18 cellular contexts compared by ENCODE assay signal in genomic region chr13:70893832-70894231, GRCh38.
DNase-seq lines count a peak whose midpoint lies in the region; ATAC-seq, FAIRE-seq and TF ChIP-seq lines count a peak whose summit lies in the region.
"Had no signal": no experiment of that assay in that cellular context is flagged by ENCODE, and none has a peak within 500 bp of the region (broad histone marks: within the 10 kb centered on the region; RNA-seq: fewer than 3 reads in every experiment).

No MANE protein-coding gene starts in this region.

- H3K4me3 ChIP-seq in brain microvascular endothelial cell (ENCODE audit: low read depth, low read length) (no peak overlapping the region), OCI-LY7 (ENCODE audit: low read depth, low read length, poor library complexity, severe bottlenecking) (no peak overlapping the region)
- H3K4me3 ChIP-seq: adrenal gland, K562, lung, sigmoid colon, SK-N-MC had no signal

- H2AFZ ChIP-seq in OCI-LY7 (ENCODE audit: low read length), result no peak overlapping the region

- FAIRE-seq in RCC 7860 (lab: Jason Lieb, UNC), result no peak
- FAIRE-seq: K562 had no signal

- H3K36me3 ChIP-seq in brain microvascular endothelial cell (replicated peaks), result no peaks in the 10 kb centered on the region
- no peaks in the 10 kb centered on the region for H3K36me3 ChIP-seq in OCI-LY7 (ENCODE audit: insufficient read depth, low read length)
- H3K36me3 ChIP-seq: adrenal gland, sigmoid colon had no signal

- no peak for TF ChIP-seq CTCF in brain microvascular endothelial cell (IDR thresholded peaks at IDR 0.05; ENCODE audit: low read depth, low read length, missing control alignments)
- no peak for TF ChIP-seq CTCF in OCI-LY7 (conservative IDR thresholded peaks at IDR 0.05; ENCODE audit: low read length)

- DNase-seq in MV-4-11 (lab: John Stamatoyannopoulos, UW) (peak; percentile 96), brain microvascular endothelial cell (peak; percentile 38), OCI-LY7 (ENCODE audit: low spot score) (no peak), RCC 7860 (ENCODE audit: low spot score) (no peak)
- DNase-seq in activated CD4-positive, alpha-beta T cell treated with anti-CD3 and anti-CD28 coated beads, Interleukin-2, amount 50 U/mL, for 1 hour, result no peak
- DNase-seq: adrenal gland; Calu3; dermis blood vessel endothelial cell; NCI-H1694 treated with DMSO at 0.1 percent for 48 hours; sigmoid colon; stimulated activated naive CD8-positive, alpha-beta T cell treated with anti-CD3 and anti-CD28 coated beads, Interleukin-15, amount 100 ng/mL, for 72 hours had no signal

- no peaks in the 10 kb centered on the region for H4K20me1 ChIP-seq in OCI-LY7 (ENCODE audit: insufficient read depth, low read length)

- in situ Hi-C loops in brain microvascular endothelial cell (cut with HindIII; ENCODE audit: low pct_ligation_motif_present, low sequenced_read_pairs), result no loop called here

- BruUV-seq in OCI-LY7 (replicated peaks; lab: Mats Ljungman, UMichigan), result no TSS peak

- H3K79me2 ChIP-seq in OCI-LY7 (ENCODE audit: insufficient read depth, low read depth, low read length), result no peaks in the 10 kb centered on the region

- no peaks in the 10 kb centered on the region for H3K9me2 ChIP-seq in OCI-LY7 (ENCODE audit: insufficient read depth, low read length)

- intact Hi-C loops in OCI-LY7 (cut with micrococcal nuclease; ENCODE audit: unreplicated experiment), result no loop called here

- CTCF ChIA-PET in OCI-LY7 (lab: Charles Lee; ENCODE audit: unreplicated experiment), result no interaction called here

- POLR2A ChIA-PET in OCI-LY7 (lab: Charles Lee), result no interaction called here

- H3K4me1 ChIP-seq in OCI-LY7 (ENCODE audit: insufficient read depth, low read length, poor library complexity, severe bottlenecking), result no peaks in the 10 kb centered on the region
- H3K4me1 ChIP-seq: adrenal gland, sigmoid colon had no signal

- ATAC-seq in GM18499 (IDR thresholded peaks at IDR 0.05; ENCODE audit: insufficient read depth, unreplicated experiment), result peak; percentile 68
- ATAC-seq in HG02885 (IDR thresholded peaks at IDR 0.05; ENCODE audit: poor library complexity, unreplicated experiment), result peak; percentile 72
- ATAC-seq in GM19395 (IDR thresholded peaks at IDR 0.05; ENCODE audit: unreplicated experiment), result no peak
- ATAC-seq: HCT116; K562; stimulated activated naive CD8-positive, alpha-beta T cell treated with anti-CD3 and anti-CD28 coated beads, Interleukin-15, amount 100 ng/mL, for 72 hours had no signal

- H3K9me3 ChIP-seq in OCI-LY7 (ENCODE audit: low read length), result no peaks in the 10 kb centered on the region
- H3K9me3 ChIP-seq: adrenal gland, sigmoid colon had no signal

- H3K27ac ChIP-seq in brain microvascular endothelial cell (no peak overlapping the region), OCI-LY7 (ENCODE audit: low read depth, low read length, poor library complexity, severe bottlenecking) (no peak overlapping the region)
- H3K27ac ChIP-seq: adrenal gland, sigmoid colon, SK-N-MC had no signal

- no peaks in the 10 kb centered on the region for H3K27me3 ChIP-seq in brain microvascular endothelial cell (replicated peaks)
- H3K27me3 ChIP-seq: adrenal gland, sigmoid colon had no signal

- H3K4me2 ChIP-seq in OCI-LY7 (ENCODE audit: low read length), result no peak overlapping the region

Comparison
In these comparisons a context has a peak if more than half of its experiments do, and no peak if none do; other contexts are left out.
1. DNase-seq: peak in MV-4-11 (single experiment) and brain microvascular endothelial cell (single experiment); none in activated CD4-positive, alpha-beta T cell treated with anti-CD3 and anti-CD28 coated beads, Interleukin-2, amount 50 U/mL, for 1 hour (single experiment), OCI-LY7 (single experiment) and RCC 7860 (single experiment).